ENCODE assay signal across 12 cellular contexts in the genomic region with DNA sequence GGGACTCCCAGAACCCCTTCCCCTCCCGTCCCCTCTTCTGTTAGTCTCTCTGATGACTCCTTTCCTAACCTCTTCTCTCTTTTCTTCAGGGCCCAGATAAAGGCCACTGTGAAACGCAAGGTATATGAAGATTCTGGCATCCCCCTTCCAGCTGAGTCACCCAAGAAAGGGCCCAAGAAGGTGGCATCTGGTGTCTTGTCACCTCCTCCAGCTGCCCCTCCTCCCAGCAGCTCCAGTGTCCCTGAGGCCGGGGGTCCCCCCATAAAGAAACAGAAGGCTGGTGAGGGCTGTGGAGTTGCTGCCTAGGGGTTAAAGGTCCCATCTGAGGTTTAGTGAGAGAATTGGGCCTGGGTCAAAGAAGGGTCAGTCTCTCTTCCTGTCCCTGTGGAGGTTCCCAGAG. TPM values are rescaled to one million over a fixed set of nuclear protein-coding genes. Genes with fewer than 3 reads are reported as not detected.
DNase-seq lines count a peak whose midpoint lies in the region; ATAC-seq and TF ChIP-seq lines count a peak whose summit lies in the region.
"Had no signal": no experiment of that assay in that cellular context is flagged by ENCODE, and none has a peak within 500 bp of the region (broad histone marks: within the 10 kb centered on the region; RNA-seq: fewer than 3 reads in every experiment).

No MANE protein-coding gene starts in this region.

- H3K4me1 Mint-ChIP-seq in CD4-positive, CD25-positive, alpha-beta regulatory T cell: peaks cover 6 to 56% (median 31%) of the 10 kb centered on the region in 4 donors
- H3K4me1 Mint-ChIP-seq in dendritic cell treated with granulocyte-macrophage colony-stimulating factor and Interleukin-4, amounts not matched to agents 40 ng/mL and 50 ng/mL, for 4 days (ENCODE audit: low read depth): peaks cover 61% of the 10 kb centered on the region

- peaks cover 23% of the 10 kb centered on the region for H3K79me2 ChIP-seq in OCI-LY7 (ENCODE audit: insufficient read depth, low read depth, low read length)

- no TSS peak for BruUV-seq in OCI-LY7 (replicated peaks; lab: Mats Ljungman, UMichigan)

- H3K36me3 ChIP-seq in CD4-positive, CD25-positive, alpha-beta regulatory T cell (ENCODE audit: control insufficient read depth, insufficient read depth, low read length): peaks cover 3% of the 10 kb centered on the region
- H3K36me3 ChIP-seq in OCI-LY7 (ENCODE audit: insufficient read depth, low read length): peaks cover 20% of the 10 kb centered on the region
- H3K36me3 ChIP-seq in sigmoid colon: peaks cover 0 to 12% (median 5%) of the 10 kb centered on the region in 4 donors

- intact Hi-C loops in OCI-LY7 (cut with micrococcal nuclease; ENCODE audit: unreplicated experiment) (no loop called here), sigmoid colon (cut with DNase I) (no loop called here)
- intact Hi-C loops in dendritic cell treated with granulocyte-macrophage colony-stimulating factor and Interleukin-4, amounts not matched to agents 40 ng/mL and 50 ng/mL, for 4 days (cut with micrococcal nuclease): loop anchor here (10.0 kb wide), 1 partner anchor 372 kb away; the partner anchor contains the start of genes KIAA0753 and TXNDC17

- peaks cover 43% of the 10 kb centered on the region for H3K4me1 ChIP-seq in CD4-positive, CD25-positive, alpha-beta regulatory T cell (ENCODE audit: control insufficient read depth, insufficient read depth, low read length, poor library complexity, severe bottlenecking)
- H3K4me1 ChIP-seq in OCI-LY7 (ENCODE audit: insufficient read depth, low read length, poor library complexity, severe bottlenecking) (peaks cover 12% of the 10 kb centered on the region), sigmoid colon (peaks cover 0 to 64% (median 55%) of the 10 kb centered on the region in 4 donors)

- peak overlapping the region; percentile 99; the same call in 1 of the 2 replicates for H3K4me2 ChIP-seq in OCI-LY7 (ENCODE audit: low read length)

- POLR2A ChIA-PET in OCI-LY7 (lab: Charles Lee): no interaction called here

- 84 to 92% methylated on average over 3 of the region's 3 CpGs for WGBS in sigmoid colon, 2 donors

- no peak for ATAC-seq in CD4-positive, CD25-positive, alpha-beta regulatory T cell (ENCODE audit: low read depth in 2 of 2)
- ATAC-seq in HG02840 (IDR thresholded peaks at IDR 0.05; ENCODE audit: low FRiP score, unreplicated experiment): no peak
- ATAC-seq in HG02884 (IDR thresholded peaks at IDR 0.05; ENCODE audit: unreplicated experiment): no peak

- TF ChIP-seq CTCF in OCI-LY7 (conservative IDR thresholded peaks at IDR 0.05; ENCODE audit: low read length) (no peak), sigmoid colon (IDR thresholded peaks at IDR 0.05) (no peak)

- H3K27ac ChIP-seq in CD4-positive, CD25-positive, alpha-beta regulatory T cell (ENCODE audit: insufficient read depth, low read length, poor library complexity, severe bottlenecking): peak overlapping the region; percentile 99
- H3K27ac ChIP-seq in OCI-LY7 (ENCODE audit: low read depth, low read length, poor library complexity, severe bottlenecking) (no peak overlapping the region), sigmoid colon (peak overlapping the region; percentile 96 to 98 (median 96))

- CTCF ChIA-PET in OCI-LY7 (lab: Charles Lee; ENCODE audit: unreplicated experiment): no interaction called here

- H3K4me3 Mint-ChIP-seq in CD4-positive, CD25-positive, alpha-beta regulatory T cell: peak overlapping the region; percentile 90 to 99 (median 96)
- H3K4me3 Mint-ChIP-seq in dendritic cell treated with granulocyte-macrophage colony-stimulating factor and Interleukin-4, amounts not matched to agents 40 ng/mL and 50 ng/mL, for 4 days: no peak overlapping the region

- peak overlapping the region; percentile 43 to 99 (median 98) for H3K27ac Mint-ChIP-seq in CD4-positive, CD25-positive, alpha-beta regulatory T cell
- H3K27ac Mint-ChIP-seq in dendritic cell treated with granulocyte-macrophage colony-stimulating factor and Interleukin-4, amounts not matched to agents 40 ng/mL and 50 ng/mL, for 4 days: peak overlapping the region; percentile 100

- H3K4me3 ChIP-seq in CD4-positive, CD25-positive, alpha-beta regulatory T cell (ENCODE audit: low read depth, low read length): no peak overlapping the region
- H3K4me3 ChIP-seq in OCI-LY7 (ENCODE audit: low read depth, low read length, poor library complexity, severe bottlenecking) (no peak overlapping the region), sigmoid colon (no peak overlapping the region)

- H3K36me3 Mint-ChIP-seq in CD4-positive, CD25-positive, alpha-beta regulatory T cell: no peaks in the 10 kb centered on the region
- H3K36me3 Mint-ChIP-seq in dendritic cell treated with granulocyte-macrophage colony-stimulating factor and Interleukin-4, amounts not matched to agents 40 ng/mL and 50 ng/mL, for 4 days (ENCODE audit: low read depth): peaks cover 55% of the 10 kb centered on the region

- peaks cover 4% of the 10 kb centered on the region for H3K27me3 Mint-ChIP-seq in CD4-positive, CD25-positive, alpha-beta regulatory T cell
- peaks cover 30% of the 10 kb centered on the region for H3K27me3 Mint-ChIP-seq in dendritic cell treated with granulocyte-macrophage colony-stimulating factor and Interleukin-4, amounts not matched to agents 40 ng/mL and 50 ng/mL, for 4 days

- no peak for TF ChIP-seq POLR2A in sigmoid colon (IDR thresholded peaks at IDR 0.05)

- no peak for TF ChIP-seq EP300 in sigmoid colon (IDR thresholded peaks at IDR 0.05)

- no peak overlapping the region for H2AFZ ChIP-seq in OCI-LY7 (ENCODE audit: low read length)

- H3K9me3 Mint-ChIP-seq in CD4-positive, CD25-positive, alpha-beta regulatory T cell: peaks cover 0 to 1% (median 0%) of the 10 kb centered on the region in 7 donors
- no peaks in the 10 kb centered on the region for H3K9me3 Mint-ChIP-seq in dendritic cell treated with granulocyte-macrophage colony-stimulating factor and Interleukin-4, amounts not matched to agents 40 ng/mL and 50 ng/mL, for 4 days

- no peaks in the 10 kb centered on the region for H3K9me2 ChIP-seq in OCI-LY7 (ENCODE audit: insufficient read depth, low read length)

- no peak for DNase-seq in CD4-positive, CD25-positive, alpha-beta regulatory T cell
- DNase-seq in OCI-LY7 (ENCODE audit: low spot score): no peak
- DNase-seq in sigmoid colon: no peak
- DNase-seq in NCI-H187 (lab: John Stamatoyannopoulos, UW): no peak
- no peak for DNase-seq in stimulated activated CD4-positive, alpha-beta T cell treated with anti-CD3 and anti-CD28 coated beads, Interleukin-4, amount 100 ng/mL, for 1 hour
- DNase-seq: activated effector memory CD4-positive, alpha-beta T cell treated with Interleukin-2 at 50 U/mL for 16 hours; NCI-H526 treated with DMSO at 0.1 percent for 48 hours had no signal

- no peaks in the 10 kb centered on the region for H3K9me3 ChIP-seq in CD4-positive, CD25-positive, alpha-beta regulatory T cell (ENCODE audit: control insufficient read depth in 2 of 2, low read length in 2 of 2)
- H3K9me3 ChIP-seq in OCI-LY7 (ENCODE audit: low read length) (no peaks in the 10 kb centered on the region), sigmoid colon (no peaks in the 10 kb centered on the region)

- H4K20me1 ChIP-seq in OCI-LY7 (ENCODE audit: insufficient read depth, low read length): no peaks in the 10 kb centered on the region

- H3K27me3 ChIP-seq in CD4-positive, CD25-positive, alpha-beta regulatory T cell (ENCODE audit: control insufficient read depth, insufficient read depth, low read length): no peaks in the 10 kb centered on the region
- H3K27me3 ChIP-seq in sigmoid colon: peaks cover 0 to 2% (median 0%) of the 10 kb centered on the region in 3 donors

RNA-seq across cellular contexts. Expression of gene RNASEK, which starts 4.0 kb away (rescaled TPM):
- total RNA-seq in CD4-positive, CD25-positive, alpha-beta regulatory T cell: 128 TPM
- polyA plus RNA-seq in CD4-positive, CD25-positive, alpha-beta regulatory T cell: 100 to 1,000 TPM; 556 to 649 (median 611) TPM
- total RNA-seq in OCI-LY7 (2014; rRNA removed; shearing (Covaris generic)): 110 and 145 TPM in 2 replicates
- 126 and 139 TPM in 2 replicates for total RNA-seq in OCI-LY7 (2022)
- total RNA-seq in sigmoid colon: 100 to 1,000 TPM in 2 of 4 donors, 10 to 100 TPM in 2; 78.8 to 196 (median 109) TPM
- 100 to 1,000 TPM; 261 to 363 (median 302) TPM for polyA plus RNA-seq in sigmoid colon

RNA-seq across cellular contexts. Expression of gene BCL6B, which starts 6.4 kb away (rescaled TPM):
- 0.42 TPM for total RNA-seq in CD4-positive, CD25-positive, alpha-beta regulatory T cell
- polyA plus RNA-seq in CD4-positive, CD25-positive, alpha-beta regulatory T cell: not detected
- not detected in 2 replicates for total RNA-seq in OCI-LY7 (2014; rRNA removed; shearing (Covaris generic))
- total RNA-seq in OCI-LY7 (2022): not detected in 2 replicates
- total RNA-seq in sigmoid colon: 1 to 10 TPM in 2 of 4 donors, under 1 TPM in 2; 0.71 to 2.8 (median 1.8) TPM
- polyA plus RNA-seq in sigmoid colon: 1 to 10 TPM in 2 of 3 donors, under 1 TPM in 1; 0.46 to 3.6 (median 3.3) TPM
- polyA plus RNA-seq: keratinocyte had no signal

RNA-seq across cellular contexts. Expression of gene SLC16A13, which starts 19.4 kb away (rescaled TPM):
- 3.8 TPM for total RNA-seq in CD4-positive, CD25-positive, alpha-beta regulatory T cell
- polyA plus RNA-seq in CD4-positive, CD25-positive, alpha-beta regulatory T cell: 1 to 10 TPM; 1.1 to 1.9 (median 1.5) TPM
- 0.77 and 2.8 TPM in 2 replicates for total RNA-seq in OCI-LY7 (2014; rRNA removed; shearing (Covaris generic))
- total RNA-seq in OCI-LY7 (2022) (18.3 and 22.5 TPM in 2 replicates), sigmoid colon (1 to 10 TPM in 1 of 4 donors, under 1 TPM in 3; 0.36 to 1.1 (median 0.60) TPM)
- polyA plus RNA-seq in sigmoid colon: 1 to 10 TPM in 2 of 3 donors, under 1 TPM in 1; 0.60 to 7.3 (median 1.2) TPM

RNA-seq across cellular contexts. Expression of gene ALOX12, which starts 20.6 kb away (rescaled TPM):
- total RNA-seq in CD4-positive, CD25-positive, alpha-beta regulatory T cell: 2.7 TPM
- under 1 TPM; 0.18 to 0.88 (median 0.20) TPM for polyA plus RNA-seq in CD4-positive, CD25-positive, alpha-beta regulatory T cell
- total RNA-seq in OCI-LY7 (2014; rRNA removed; shearing (Covaris generic)): not detected in 2 replicates
- not detected in 2 replicates for total RNA-seq in OCI-LY7 (2022)
- total RNA-seq in sigmoid colon: not detected
- not detected for polyA plus RNA-seq in sigmoid colon
- total RNA-seq: pulmonary artery endothelial cell had no signal

RNA-seq across cellular contexts. Expression of gene SLC16A11, which starts 27.5 kb away (rescaled TPM):
- total RNA-seq in CD4-positive, CD25-positive, alpha-beta regulatory T cell: 0.39 TPM
- 1 to 10 TPM in 1 of 4 donors, under 1 TPM in 2, not detected in 1; 0.30 to 1.2 (median 0.67) TPM for polyA plus RNA-seq in CD4-positive, CD25-positive, alpha-beta regulatory T cell
- not detected in 2 replicates for total RNA-seq in OCI-LY7 (2014; rRNA removed; shearing (Covaris generic))
- total RNA-seq in OCI-LY7 (2022) (not detected in 2 replicates), sigmoid colon (under 1 TPM in 3 of 4 donors, not detected in 1; 0.33 to 0.54 (median 0.36) TPM)
- 1 to 10 TPM in 1 of 3 donors, not detected in 2; 2.4 TPM for polyA plus RNA-seq in sigmoid colon
- polyA plus RNA-seq: keratinocyte had no signal
